In the genomic region with DNA sequence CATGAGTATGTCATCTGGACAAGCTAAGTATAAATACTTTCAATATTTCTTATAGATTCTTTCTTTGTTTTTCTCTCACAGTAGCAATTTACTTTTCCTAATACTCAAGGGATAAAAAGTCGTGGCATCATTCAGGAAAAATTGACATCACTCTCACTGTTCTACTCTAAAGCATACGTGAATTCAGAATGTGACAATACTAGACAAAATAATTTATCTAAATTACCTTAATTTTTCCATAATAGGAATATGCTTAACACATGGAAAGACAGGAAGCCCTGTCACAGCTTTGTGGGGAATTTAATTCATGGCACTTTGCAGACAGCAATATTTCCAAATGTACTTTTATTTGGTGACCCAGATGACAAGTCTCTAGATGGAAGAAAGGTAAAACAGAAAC, we compare ENCODE assay signal across 27 cellular contexts.
DNase-seq lines count a peak whose midpoint lies in the region; TF ChIP-seq lines count a peak whose summit lies in the region.
"Had no signal": no experiment of that assay in that cellular context is flagged by ENCODE, and none has a peak within 500 bp of the region (broad histone marks: within the 10 kb centered on the region; RNA-seq: fewer than 3 reads in every experiment).

No MANE protein-coding gene starts in this region.

- H3K9me3 ChIP-seq in neural cell (ENCODE audit: low read length): no peaks in the 10 kb centered on the region
- H3K9me3 ChIP-seq in colonic mucosa: no peaks in the 10 kb centered on the region
- H3K9me3 ChIP-seq: A549, BE2C, BLaER1 had no signal

- no peak for DNase-seq in colonic mucosa
- DNase-seq: 8988T; ACHN; AML-193; BE2C; C1 segment of cervical spinal cord; Caco-2; Calu3; CD4-positive, alpha-beta memory T cell; CD4-positive, alpha-beta T cell; CD4-positive, CD25-positive, alpha-beta regulatory T cell; CD8-positive, alpha-beta memory T cell; CD8-positive, alpha-beta T cell; COR-L47; DMS 273 treated with DMSO at 0.1 percent for 48 hours; DMS153; DMS53; DMS79; DMS79 treated with DMSO at 0.1 percent for 48 hours; DND-41; EL had no signal

- peak; percentile 97 for TF ChIP-seq EP300 in neural cell (conservative IDR thresholded peaks at IDR 0.05; ENCODE audit: poor library complexity, severe bottlenecking)

- intact Hi-C loops in colonic mucosa (cut with DNase I): no loop called here

- no peaks in the 10 kb centered on the region for H3K79me2 ChIP-seq in neural cell (replicated peaks; ENCODE audit: insufficient read depth, low read length)

- H3K9me2 ChIP-seq in neural cell (ENCODE audit: insufficient read depth, low read length): no peaks in the 10 kb centered on the region

- no peak overlapping the region for H3K9ac ChIP-seq in neural cell (ENCODE audit: low read length)
- no peak overlapping the region for H3K9ac ChIP-seq in colonic mucosa (ENCODE audit: low read depth in 2 of 2, low read length in 2 of 2)
- H3K9ac ChIP-seq: BLaER1; BLaER1 treated with 17β-estradiol and CSF1 and Interleukin-3, amounts not matched to agents 10 nM and 100 nM had no signal

- H3K27me3 ChIP-seq in neural cell (ENCODE audit: insufficient read depth, low read depth, low read length) (no peaks in the 10 kb centered on the region), colonic mucosa (no peaks in the 10 kb centered on the region)
- H3K27me3 ChIP-seq: BE2C; BLaER1; BLaER1 treated with 17β-estradiol and CSF1 and Interleukin-3, amounts not matched to agents 10 nM and 100 nM had no signal

- H3K4me3 ChIP-seq in neural cell (ENCODE audit: low read length) (no peak overlapping the region), colonic mucosa (no peak overlapping the region)
- H3K4me3 ChIP-seq: A549; BLaER1; BLaER1 treated with 17β-estradiol and CSF1 and Interleukin-3, amounts not matched to agents 10 nM and 100 nM had no signal

- TF ChIP-seq RAD21 in neural cell (conservative IDR thresholded peaks at IDR 0.05): no peak

- no peaks in the 10 kb centered on the region for H3K4me1 ChIP-seq in colonic mucosa
- H3K4me1 ChIP-seq: A549; BE2C; BLaER1; BLaER1 treated with 17β-estradiol and CSF1 and Interleukin-3, amounts not matched to agents 10 nM and 100 nM; Caco-2 had no signal

- H3F3A ChIP-seq in neural cell (ENCODE audit: insufficient read depth, low read length, poor library complexity, severe bottlenecking): no peaks in the 10 kb centered on the region

- H4K20me1 ChIP-seq in neural cell (ENCODE audit: insufficient read depth): no peaks in the 10 kb centered on the region
- H4K20me1 ChIP-seq: BLaER1; BLaER1 treated with 17β-estradiol and CSF1 and Interleukin-3, amounts not matched to agents 10 nM and 100 nM had no signal

- TF ChIP-seq CTCF in neural cell (IDR thresholded peaks at IDR 0.05; ENCODE audit: poor library complexity, severe bottlenecking) (no peak), colonic mucosa (IDR thresholded peaks at IDR 0.05) (no peak)

- H3K4me2 ChIP-seq in neural cell (ENCODE audit: low read length): no peak overlapping the region
- H3K4me2 ChIP-seq: A549; BLaER1; BLaER1 treated with 17β-estradiol and CSF1 and Interleukin-3, amounts not matched to agents 10 nM and 100 nM had no signal

- H3K27ac ChIP-seq in neural cell (ENCODE audit: low read length) (peak overlapping the region; percentile 36), colonic mucosa (no peak overlapping the region)
- H3K27ac ChIP-seq: 22Rv1; A549; BLaER1; BLaER1 treated with 17β-estradiol and CSF1 and Interleukin-3, amounts not matched to agents 10 nM and 100 nM; C4-2B had no signal

- H3K36me3 ChIP-seq in neural cell (ENCODE audit: insufficient read depth, low read length): no peaks in the 10 kb centered on the region
- no peaks in the 10 kb centered on the region for H3K36me3 ChIP-seq in colonic mucosa
- H3K36me3 ChIP-seq: BE2C; BLaER1; BLaER1 treated with 17β-estradiol and CSF1 and Interleukin-3, amounts not matched to agents 10 nM and 100 nM had no signal

- H2AFZ ChIP-seq in neural cell (ENCODE audit: low read depth, low read length): no peak overlapping the region

TF ChIP-seq in neural cell, 6 proteins besides CTCF, POLR2A, EP300 and RAD21:
- TF ChIP-seq SMC3 (conservative IDR thresholded peaks at IDR 0.05; ENCODE audit: poor library complexity): no peak
- peak; percentile 94 for TF ChIP-seq POLR2AphosphoS5 (IDR thresholded peaks at IDR 0.05)
- TF ChIP-seq REST (IDR thresholded peaks at IDR 0.05; ENCODE audit: borderline replicate concordance): peak; percentile 100
- TF ChIP-seq MXI1 (conservative IDR thresholded peaks at IDR 0.05; ENCODE audit: poor library complexity, severe bottlenecking): no peak
- TF ChIP-seq TAF1 (IDR thresholded peaks at IDR 0.05; ENCODE audit: low read depth): no peak
